15 cellular contexts compared by ENCODE assay signal in genomic region chr7:140136108-140136507, GRCh38. TPM values are rescaled to one million over a fixed set of nuclear protein-coding genes. Genes with fewer than 3 reads are reported as not detected.
DNase-seq lines count a peak whose midpoint lies in the region; ATAC-seq and TF ChIP-seq lines count a peak whose summit lies in the region.
"Had no signal": no experiment of that assay in that cellular context is flagged by ENCODE, and none has a peak within 500 bp of the region (broad histone marks: within the 10 kb centered on the region; RNA-seq: fewer than 3 reads in every experiment).

No MANE protein-coding gene starts in this region.

- peaks cover 13 to 42% of the 10 kb centered on the region in 2 donors for H3K4me1 Mint-ChIP-seq in stimulated activated naive B cell treated with anti-CD40 and anti-IgM and Interleukin-4, amounts not matched to agents 10 μg/mL and 1 μg/mL and 100 μg/mL, for 72 hours

- peaks cover 5% of the 10 kb centered on the region for H3K4me1 ChIP-seq in cardiac muscle cell (ENCODE audit: low read depth)
- peaks cover 3% of the 10 kb centered on the region for H3K4me1 ChIP-seq in right cardiac atrium (ENCODE audit: control insufficient read depth, insufficient read depth, low read length)
- H3K4me1 ChIP-seq: BE2C had no signal

- H3K36me3 ChIP-seq in cardiac muscle cell: peaks cover 11% of the 10 kb centered on the region
- H3K36me3 ChIP-seq: BE2C had no signal

- TF ChIP-seq CTCF in cardiac muscle cell (IDR thresholded peaks at IDR 0.05; ENCODE audit: low read depth, low read length): no peak

- H3K27me3 ChIP-seq in cardiac muscle cell (no peaks in the 10 kb centered on the region), right cardiac atrium (ENCODE audit: control insufficient read depth, insufficient read depth) (no peaks in the 10 kb centered on the region)
- H3K27me3 ChIP-seq: BE2C had no signal

- H3K4me3 ChIP-seq in cardiac muscle cell (no peak overlapping the region), right cardiac atrium (ENCODE audit: low read length) (no peak overlapping the region)

- H3K27me3 Mint-ChIP-seq in stimulated activated naive B cell treated with anti-CD40 and anti-IgM and Interleukin-4, amounts not matched to agents 10 μg/mL and 1 μg/mL and 100 μg/mL, for 72 hours: no peaks in the 10 kb centered on the region
- H3K27me3 Mint-ChIP-seq: CD4-positive, CD25-positive, alpha-beta regulatory T cell; CD8-positive, alpha-beta memory T cell had no signal

- H3K27ac Mint-ChIP-seq in stimulated activated naive B cell treated with anti-CD40 and anti-IgM and Interleukin-4, amounts not matched to agents 10 μg/mL and 1 μg/mL and 100 μg/mL, for 72 hours: peak overlapping the region; percentile 74
- H3K27ac Mint-ChIP-seq: H9 had no signal

- H3K9me3 ChIP-seq in cardiac muscle cell (ENCODE audit: low read depth): no peaks in the 10 kb centered on the region
- no peaks in the 10 kb centered on the region for H3K9me3 ChIP-seq in right cardiac atrium (ENCODE audit: control insufficient read depth, low read length)
- H3K9me3 ChIP-seq: BE2C had no signal

- no peak for ATAC-seq in right cardiac atrium
- ATAC-seq in stimulated activated naive B cell treated with anti-CD40 and anti-IgM and Interleukin-4, amounts not matched to agents 10 μg/mL and 1 μg/mL and 100 μg/mL, for 72 hours (replicated peaks): no peak

- H3K36me3 Mint-ChIP-seq in stimulated activated naive B cell treated with anti-CD40 and anti-IgM and Interleukin-4, amounts not matched to agents 10 μg/mL and 1 μg/mL and 100 μg/mL, for 72 hours: peaks cover 12% of the 10 kb centered on the region in 2 donors

- no peak overlapping the region for H3K4me3 Mint-ChIP-seq in stimulated activated naive B cell treated with anti-CD40 and anti-IgM and Interleukin-4, amounts not matched to agents 10 μg/mL and 1 μg/mL and 100 μg/mL, for 72 hours
- H3K4me3 Mint-ChIP-seq: CD4-positive, CD25-positive, alpha-beta regulatory T cell; CD8-positive, alpha-beta memory T cell; H9 had no signal

- intact Hi-C loops in right cardiac atrium (cut with DNase I): no loop called here

- H3K27ac ChIP-seq in cardiac muscle cell: peak overlapping the region; percentile 20
- no peak overlapping the region for H3K27ac ChIP-seq in right cardiac atrium (ENCODE audit: low read length)

- no peak for DNase-seq in cardiac muscle cell (ENCODE audit: low read depth in 1 of 2, low spot score in 1 of 2)
- no peak for DNase-seq in right cardiac atrium
- peak; percentile 85 for DNase-seq in NCI-H2227 treated with DMSO at 0.1 percent for 48 hours (lab: John Stamatoyannopoulos, UW)
- peak; percentile 42 for DNase-seq in myocyte (ENCODE audit: low read depth)
- DNase-seq in stimulated activated naive B cell treated with anti-CD40 and anti-IgM and Interleukin-4, amounts not matched to agents 10 μg/mL and 1 μg/mL and 100 μg/mL, for 72 hours: no peak
- no peak for DNase-seq in DMS153 (lab: John Stamatoyannopoulos, UW)
- no peak for DNase-seq in AML-193 (lab: John Stamatoyannopoulos, UW)
- DNase-seq: BE2C; C1 segment of cervical spinal cord; CD4-positive, CD25-positive, alpha-beta regulatory T cell; CD8-positive, alpha-beta memory T cell; COR-L47; DMS79 treated with DMSO at 0.1 percent for 48 hours; GF-D8; H9 had no signal

- no peaks in the 10 kb centered on the region for H3K9me3 Mint-ChIP-seq in stimulated activated naive B cell treated with anti-CD40 and anti-IgM and Interleukin-4, amounts not matched to agents 10 μg/mL and 1 μg/mL and 100 μg/mL, for 72 hours
- H3K9me3 Mint-ChIP-seq: CD4-positive, CD25-positive, alpha-beta regulatory T cell; CD8-positive, alpha-beta memory T cell; H9 had no signal

RNA-seq across cellular contexts. Expression of gene KDM7A, which starts 40.7 kb away (rescaled TPM):
- 7.5 and 7.8 TPM in 2 replicates for total RNA-seq in cardiac muscle cell
- polyA plus RNA-seq in cardiac muscle cell: 1.9 and 3.0 TPM in 2 replicates
- total RNA-seq in right cardiac atrium: 10 to 100 TPM; 11.5 to 14.8 (median 12.8) TPM
- 4.5 TPM for polyA plus RNA-seq in right cardiac atrium
- total RNA-seq in myocyte: 12.3 and 19.5 TPM in 2 replicates
- polyA plus RNA-seq in myocyte (2012): 3.7 TPM

Comparison
In these comparisons a context has a peak if more than half of its experiments do, and no peak if none do; other contexts are left out.
1. DNase-seq: peak in NCI-H2227 treated with DMSO at 0.1 percent for 48 hours (single experiment) and myocyte (single experiment); none in cardiac muscle cell (0 of 2), right cardiac atrium (0 of 3), stimulated activated naive B cell treated with anti-CD40 and anti-IgM and Interleukin-4, amounts not matched to agents 10 μg/mL and 1 μg/mL and 100 μg/mL, for 72 hours (single experiment), DMS153 (single experiment) and AML-193 (0 of 2).